ENCODE assay signal across 40 cellular contexts in genomic region chr10:121222842-121223241, GRCh38.
"Had no signal": no experiment of that assay in that cellular context is flagged by ENCODE, and none has a peak within 500 bp of the region (broad histone marks: within the 10 kb centered on the region; RNA-seq: fewer than 3 reads in every experiment).

No MANE protein-coding gene starts in this region.

- H3K9me3 ChIP-seq: adrenal gland, ascending aorta, body of pancreas, breast epithelium had no signal

- H3K27me3 ChIP-seq: adrenal gland, ascending aorta, body of pancreas, brain microvascular endothelial cell, breast epithelium, cardiac muscle cell had no signal

- H3K27ac ChIP-seq: adrenal gland, ascending aorta, body of pancreas, brain microvascular endothelial cell, breast epithelium, cardiac muscle cell had no signal

- H3K36me3 Mint-ChIP-seq: activated naive CD4-positive, alpha-beta T cell treated with anti-CD3 and anti-CD28 coated beads, Interleukin-2, amount 10 ng/mL, durations not matched to agents 7 days and 5 days; activated naive CD4-positive, alpha-beta T cell treated with anti-CD3 and anti-CD28 coated beads, Interleukin-2, amount 50 U/mL, for 24 hours; activated naive CD4-positive, alpha-beta T cell treated with anti-CD3 and anti-CD28 coated beads, Interleukin-2, amount 50 U/mL, for 72 hours; activated naive CD8-positive, alpha-beta T cell; activated naive CD8-positive, alpha-beta T cell treated with anti-CD3 and anti-CD28 coated beads for 36 hours; activated naive CD8-positive, alpha-beta T cell treated with anti-CD3 and anti-CD28 coated beads, Interleukin-2, amount 10 ng/mL, durations not matched to agents 7 days and 5 days; brain had no signal

- H3K4me1 ChIP-seq: adrenal gland, ascending aorta, body of pancreas, breast epithelium had no signal

- H3K4me3 Mint-ChIP-seq: activated naive CD4-positive, alpha-beta T cell treated with anti-CD3 and anti-CD28 coated beads for 36 hours; activated naive CD4-positive, alpha-beta T cell treated with anti-CD3 and anti-CD28 coated beads, Interleukin-2, amount 10 ng/mL, durations not matched to agents 7 days and 5 days; activated naive CD4-positive, alpha-beta T cell treated with anti-CD3 and anti-CD28 coated beads, Interleukin-2, amount 50 U/mL, for 24 hours; activated naive CD8-positive, alpha-beta T cell; activated naive CD8-positive, alpha-beta T cell treated with anti-CD3 and anti-CD28 coated beads for 36 hours; activated naive CD8-positive, alpha-beta T cell treated with anti-CD3 and anti-CD28 coated beads, Interleukin-2, amount 10 ng/mL, durations not matched to agents 7 days and 5 days; activated naive CD8-positive, alpha-beta T cell treated with anti-CD3 and anti-CD28 coated beads, Interleukin-2, amount 50 U/mL, for 24 hours; activated T-cell treated with anti-CD3 and anti-CD28 coated beads, Interleukin-2, amount 50 U/mL, for 24 hours; activated T-cell treated with anti-CD3 and anti-CD28 coated beads, Interleukin-2, amount 50 U/mL, for 4 hours; activated T-cell treated with anti-CD3 and anti-CD28 coated beads, Interleukin-2, amount 50 U/mL, for 72 hours; activated T-helper 1 cell treated with anti-CD3 and anti-CD28 coated beads, Interleukin-12 subunit alpha, Interleukin-12 subunit beta, Interleukin-2, Interleukin-4 antibody, amounts not matched to agents 30 ng/mL and 10 ng/mL and 1 ng/mL, durations not matched to agents 14 hours and 24 hours and 36 hours; activated T-helper 17 cell treated with anti-CD3 and anti-CD28 coated beads, Interleukin-2, amount 50 U/mL, for 72 hours; brain; central memory CD8-positive, alpha-beta T cell had no signal

- H3K36me3 ChIP-seq: adrenal gland, ascending aorta, brain microvascular endothelial cell, breast epithelium, cardiac muscle cell had no signal

- FAIRE-seq: astrocyte had no signal

- H3K27me3 Mint-ChIP-seq: activated naive CD4-positive, alpha-beta T cell treated with anti-CD3 and anti-CD28 coated beads, Interleukin-2, amount 10 ng/mL, durations not matched to agents 7 days and 5 days; activated naive CD4-positive, alpha-beta T cell treated with anti-CD3 and anti-CD28 coated beads, Interleukin-2, amount 50 U/mL, for 24 hours; activated naive CD8-positive, alpha-beta T cell treated with anti-CD3 and anti-CD28 coated beads for 36 hours; activated naive CD8-positive, alpha-beta T cell treated with anti-CD3 and anti-CD28 coated beads, Interleukin-2, amount 10 ng/mL, durations not matched to agents 7 days and 5 days; activated naive CD8-positive, alpha-beta T cell treated with anti-CD3 and anti-CD28 coated beads, Interleukin-2, amount 50 U/mL, for 24 hours; activated T-cell treated with anti-CD3 and anti-CD28 coated beads, Interleukin-2, amount 50 U/mL, for 24 hours; central memory CD8-positive, alpha-beta T cell had no signal

- H3K4me1 Mint-ChIP-seq: activated naive CD4-positive, alpha-beta T cell treated with anti-CD3 and anti-CD28 coated beads, Interleukin-2, amount 10 ng/mL, durations not matched to agents 7 days and 5 days; activated naive CD4-positive, alpha-beta T cell treated with anti-CD3 and anti-CD28 coated beads, Interleukin-2, amount 50 U/mL, for 24 hours; activated naive CD8-positive, alpha-beta T cell treated with anti-CD3 and anti-CD28 coated beads for 36 hours; activated naive CD8-positive, alpha-beta T cell treated with anti-CD3 and anti-CD28 coated beads, Interleukin-2, amount 10 ng/mL, durations not matched to agents 7 days and 5 days; activated naive CD8-positive, alpha-beta T cell treated with anti-CD3 and anti-CD28 coated beads, Interleukin-2, amount 50 U/mL, for 24 hours; activated T-helper 17 cell treated with anti-CD3 and anti-CD28 coated beads, Interleukin-2, amount 50 U/mL, for 72 hours; central memory CD8-positive, alpha-beta T cell had no signal

- DNase-seq: activated effector memory CD4-positive, alpha-beta T cell treated with anti-CD3 and anti-CD28 coated beads, Interleukin-2, amount 50 U/mL, for 16 hours; activated effector memory CD4-positive, alpha-beta T cell treated with Interleukin-2 at 50 U/mL for 16 hours; activated gamma-delta T cell; activated gamma-delta T cell treated with Interleukin-2 at 50 U/mL for 16 hours; activated naive CD4-positive, alpha-beta T cell; activated naive CD4-positive, alpha-beta T cell treated with anti-CD3 and anti-CD28 coated beads for 36 hours; activated naive CD4-positive, alpha-beta T cell treated with anti-CD3 and anti-CD28 coated beads, Interleukin-2, amount 10 ng/mL, durations not matched to agents 7 days and 5 days; activated naive CD4-positive, alpha-beta T cell treated with anti-CD3 and anti-CD28 coated beads, Interleukin-2, amount 50 U/mL, for 16 hours; activated naive CD4-positive, alpha-beta T cell treated with Interleukin-2 at 50 U/mL for 16 hours; activated naive CD8-positive, alpha-beta T cell treated with anti-CD3 and anti-CD28 coated beads for 36 hours; activated naive CD8-positive, alpha-beta T cell treated with anti-CD3 and anti-CD28 coated beads, Interleukin-2, amount 10 ng/mL, durations not matched to agents 7 days and 5 days; activated naive CD8-positive, alpha-beta T cell treated with anti-CD3 and anti-CD28 coated beads, Interleukin-2, amount 50 U/mL, for 24 hours; activated T-cell treated with anti-CD3 and anti-CD28 coated beads for 4 hours; activated T-cell treated with anti-CD3 and anti-CD28 coated beads, Interleukin-2, amount 50 U/mL, for 1 hour; activated T-cell treated with anti-CD3 and anti-CD28 coated beads, Interleukin-2, amount 50 U/mL, for 24 hours; activated T-cell treated with anti-CD3 and anti-CD28 coated beads, Interleukin-2, amount 50 U/mL, for 4 hours; activated T-cell treated with anti-CD3 and anti-CD28 coated beads, Interleukin-2, amount 50 U/mL, for 48 hours; activated T-cell treated with anti-CD3 and anti-CD28 coated beads, Interleukin-2, amount 50 U/mL, for 72 hours; adrenal gland; amniotic stem cell; amygdala; anterior cingulate cortex; aorta; body of pancreas; brain microvascular endothelial cell; caudate nucleus; central memory CD4-positive, alpha-beta T cell; cerebellar nuclear complex had no signal

- H3K27ac Mint-ChIP-seq: activated naive CD4-positive, alpha-beta T cell treated with anti-CD3 and anti-CD28 coated beads for 36 hours; activated naive CD4-positive, alpha-beta T cell treated with anti-CD3 and anti-CD28 coated beads, Interleukin-2, amount 10 ng/mL, durations not matched to agents 7 days and 5 days; activated naive CD4-positive, alpha-beta T cell treated with anti-CD3 and anti-CD28 coated beads, Interleukin-2, amount 50 U/mL, for 24 hours; activated naive CD4-positive, alpha-beta T cell treated with anti-CD3 and anti-CD28 coated beads, Interleukin-2, amount 50 U/mL, for 72 hours; activated naive CD8-positive, alpha-beta T cell; activated naive CD8-positive, alpha-beta T cell treated with anti-CD3 and anti-CD28 coated beads for 36 hours; activated naive CD8-positive, alpha-beta T cell treated with anti-CD3 and anti-CD28 coated beads, Interleukin-2, amount 10 ng/mL, durations not matched to agents 7 days and 5 days; activated naive CD8-positive, alpha-beta T cell treated with anti-CD3 and anti-CD28 coated beads, Interleukin-2, amount 50 U/mL, for 24 hours; activated T-cell treated with anti-CD3 and anti-CD28 coated beads, Interleukin-2, amount 50 U/mL, for 24 hours; activated T-cell treated with anti-CD3 and anti-CD28 coated beads, Interleukin-2, amount 50 U/mL, for 72 hours; activated T-helper 1 cell treated with anti-CD3 and anti-CD28 coated beads, Interleukin-12 subunit alpha, Interleukin-12 subunit beta, Interleukin-2, Interleukin-4 antibody, amounts not matched to agents 30 ng/mL and 10 ng/mL and 1 ng/mL, durations not matched to agents 14 hours and 24 hours and 36 hours; activated T-helper 17 cell treated with anti-CD3 and anti-CD28 coated beads, Interleukin-2, amount 50 U/mL, for 72 hours; activated T-helper 2 cell treated with anti-CD3 and anti-CD28 coated beads, Interferon-gamma antibody, Interleukin-2, Interleukin-4, amounts not matched to agents 10 μg/mL and 5 μg/mL and 100 μg/mL, durations not matched to agents 14 hours and 24 hours and 36 hours; brain had no signal

- H3K4me3 ChIP-seq: adrenal gland, ascending aorta, body of pancreas, breast epithelium, cardiac muscle cell had no signal

- H3K9me3 Mint-ChIP-seq: activated naive CD4-positive, alpha-beta T cell treated with anti-CD3 and anti-CD28 coated beads, Interleukin-2, amount 50 U/mL, for 24 hours; activated naive CD8-positive, alpha-beta T cell treated with anti-CD3 and anti-CD28 coated beads, Interleukin-2, amount 50 U/mL, for 24 hours; activated T-cell treated with anti-CD3 and anti-CD28 coated beads, Interleukin-2, amount 50 U/mL, for 24 hours; activated T-cell treated with anti-CD3 and anti-CD28 coated beads, Interleukin-2, amount 50 U/mL, for 4 hours; activated T-helper 1 cell treated with anti-CD3 and anti-CD28 coated beads, Interleukin-12 subunit alpha, Interleukin-12 subunit beta, Interleukin-2, Interleukin-4 antibody, amounts not matched to agents 30 ng/mL and 10 ng/mL and 1 ng/mL, durations not matched to agents 14 hours and 24 hours and 36 hours; activated T-helper 17 cell treated with anti-CD3 and anti-CD28 coated beads, Interleukin-2, amount 50 U/mL, for 72 hours; activated T-helper 2 cell treated with anti-CD3 and anti-CD28 coated beads, Interferon-gamma antibody, Interleukin-2, Interleukin-4, amounts not matched to agents 10 μg/mL and 5 μg/mL and 100 μg/mL, durations not matched to agents 14 hours and 24 hours and 36 hours; central memory CD8-positive, alpha-beta T cell had no signal

- ATAC-seq: activated naive CD4-positive, alpha-beta T cell treated with anti-CD3 and anti-CD28 coated beads, Interleukin-2, amount 50 U/mL, for 72 hours; activated naive CD8-positive, alpha-beta T cell treated with anti-CD3 and anti-CD28 coated beads, Interleukin-2, amount 50 U/mL, for 24 hours; activated T-cell treated with anti-CD3 and anti-CD28 coated beads, Interleukin-2, amount 50 U/mL, for 4 hours; activated T-cell treated with anti-CD3 and anti-CD28 coated beads, Interleukin-2, amount 50 U/mL, for 72 hours; activated T-helper 17 cell treated with anti-CD3 and anti-CD28 coated beads, Interleukin-2, amount 50 U/mL, for 72 hours; body of pancreas had no signal
